In genomic region chr4:89767924-89768323, GRCh38 we compare ENCODE assay signal across 26 cellular contexts.
"Had no signal": no experiment of that assay in that cellular context is flagged by ENCODE, and none has a peak within 500 bp of the region (broad histone marks: within the 10 kb centered on the region; RNA-seq: fewer than 3 reads in every experiment).

No MANE protein-coding gene starts in this region.

- H3K27ac ChIP-seq: stomach, suprapubic skin, testis, thoracic aorta, thyroid gland, tibial artery, transverse colon, upper lobe of left lung, upper lobe of right lung, uterus, vagina had no signal

- H3K27me3 ChIP-seq: stomach, suprapubic skin, testis, thyroid gland, tibial artery, tibial nerve, transverse colon, upper lobe of left lung, upper lobe of right lung, uterus, vagina had no signal

- DNase-seq: stimulated activated CD4-positive, alpha-beta T cell treated with anti-CD3 and anti-CD28 coated beads, Interleukin-2, amount 100 ng/mL, for 48 hours; stimulated activated CD4-positive, alpha-beta T cell treated with anti-CD3 and anti-CD28 coated beads, Interleukin-4, amount 100 ng/mL, for 1 hour; stimulated activated CD4-positive, alpha-beta T cell treated with anti-CD3 and anti-CD28 coated beads, Interleukin-4, amount 100 ng/mL, for 24 hours; stimulated activated CD4-positive, alpha-beta T cell treated with anti-CD3 and anti-CD28 coated beads, Interleukin-4, amount 100 ng/mL, for 4 hours; stimulated activated CD8-positive, alpha-beta memory T cell treated with anti-CD3 and anti-CD28 coated beads, Interleukin-4, amount 100 ng/mL, for 48 hours; stimulated activated naive B cell treated with anti-CD40 and anti-IgM and Interleukin-4, amounts not matched to agents 10 μg/mL and 1 μg/mL and 100 μg/mL, for 72 hours; stimulated activated naive CD4-positive, alpha-beta T cell; stimulated activated naive CD4-positive, alpha-beta T cell treated with Interleukin-2 at 50 U/mL for 16 hours; stimulated activated naive CD8-positive, alpha-beta T cell treated with anti-CD3 and anti-CD28 coated beads, Interleukin-15, amount 100 ng/mL, for 72 hours; stimulated activated naive CD8-positive, alpha-beta T cell treated with anti-CD3 and anti-CD28 coated beads, Interleukin-15, Interleukin-2, amounts not matched to agents 100 U/mL and 50 U/mL, for 24 hours; stomach; substantia nigra; testis; thyroid gland; tibial artery; transverse colon; trophoblast cell; upper lobe of left lung; upper lobe of right lung; uterus had no signal

- ATAC-seq: stimulated activated effector memory CD8-positive, alpha-beta T cell treated with anti-CD3 and anti-CD28 coated beads, Interleukin-12 subunit alpha, Interleukin-12 subunit beta, amount 100 ng/mL, for 72 hours; stimulated activated memory B cell treated with anti-CD40 and anti-IgM and Interleukin-4, amounts not matched to agents 10 μg/mL and 1 μg/mL and 100 μg/mL, for 72 hours; stimulated activated naive B cell treated with anti-CD40 and anti-IgM and Interleukin-4, amounts not matched to agents 10 μg/mL and 1 μg/mL and 100 μg/mL, for 72 hours; stimulated activated naive CD8-positive, alpha-beta T cell treated with anti-CD3 and anti-CD28 coated beads, Interleukin-15, amount 100 ng/mL, for 72 hours; stimulated activated naive CD8-positive, alpha-beta T cell treated with anti-CD3 and anti-CD28 coated beads, Interleukin-15, Interleukin-2, amounts not matched to agents 100 U/mL and 50 U/mL, for 24 hours; upper lobe of right lung had no signal

- H3K4me1 ChIP-seq: testis, upper lobe of left lung had no signal

- H3K4me3 ChIP-seq: stomach, suprapubic skin, testis, thoracic aorta, thyroid gland, tibial artery, tibial nerve, transverse colon, upper lobe of left lung, upper lobe of right lung, uterus, vagina had no signal

- H3K9me3 ChIP-seq: suprapubic skin, testis, thoracic aorta, thyroid gland, tibial artery, tibial nerve, transverse colon, upper lobe of left lung, upper lobe of right lung, uterus, vagina had no signal

- H3K36me3 ChIP-seq: stomach, suprapubic skin, thoracic aorta, thyroid gland, tibial artery, tibial nerve, transverse colon, upper lobe of left lung, upper lobe of right lung, uterus, vagina had no signal
